Comparison of ENCODE assay signal across 8 cellular contexts in the genomic region with DNA sequence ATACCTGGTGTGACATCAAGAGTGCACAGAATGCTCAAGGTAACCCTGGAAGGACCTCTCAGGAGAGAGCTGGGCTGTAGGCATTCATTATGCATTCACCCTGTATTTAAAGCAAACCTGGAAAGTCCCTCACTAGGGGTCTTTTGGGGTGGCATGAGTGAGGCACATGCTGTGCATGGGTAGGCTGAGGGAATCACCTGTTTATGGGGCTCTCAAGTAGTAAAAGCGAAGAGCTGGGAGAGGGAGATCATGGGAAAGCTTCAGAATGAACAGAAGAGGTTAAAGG. TPM values are rescaled to one million over a fixed set of nuclear protein-coding genes. Genes with fewer than 3 reads are reported as not detected.
DNase-seq lines count a peak whose midpoint lies in the region; ATAC-seq and TF ChIP-seq lines count a peak whose summit lies in the region.

No MANE protein-coding gene starts in this region.

- no peaks in the 10 kb centered on the region for H3K9me2 ChIP-seq in HCT116 (ENCODE audit: insufficient read depth)

- H3K9ac ChIP-seq in HCT116 (ENCODE audit: low read length) = peak overlapping the region; percentile 91
- H3K9ac ChIP-seq in iPS-15b (ENCODE audit: low read depth, low read length) = no peak overlapping the region

- H3K4me3 ChIP-seq in HCT116 (replicated peaks in 1 of 2; ENCODE audit: low read depth in 1 of 2, low read length in 2 of 2) (peak overlapping the region; percentile 70 to 97), iPS-15b (ENCODE audit: low read depth, low read length) (peak overlapping the region; percentile 87), skin epidermis (peak overlapping the region; percentile 52 to 67 (median 61))

- no peak for TF ChIP-seq CTCF in HCT116 (IDR thresholded peaks at IDR 0.05 in 2 of 3, conservative IDR thresholded peaks at IDR 0.05 in 1 of 3; ENCODE audit: borderline replicate concordance in 1 of 3, insufficient read depth in 1 of 3, low read depth in 2 of 3, low read length in 2 of 3)

- H4K20me1 ChIP-seq in HCT116 (ENCODE audit: insufficient read depth) = no peaks in the 10 kb centered on the region

- H3K36me3 Mint-ChIP-seq in activated T-helper 1 cell treated with anti-CD3 and anti-CD28 coated beads, Interleukin-12 subunit alpha, Interleukin-12 subunit beta, Interleukin-2, Interleukin-4 antibody, amounts not matched to agents 30 ng/mL and 10 ng/mL and 1 ng/mL, durations not matched to agents 14 hours and 24 hours and 36 hours (ENCODE audit: low read depth) = peaks cover 2% of the 10 kb centered on the region

- DNase-seq in HCT116 (ENCODE audit: low read depth, low spot score) (no peak), NOMO-1 treated with DMSO at 0.1 percent for 48 hours (lab: John Stamatoyannopoulos, UW; ENCODE audit: unreplicated experiment) (no peak)
- no peak for DNase-seq in activated T-helper 1 cell treated with anti-CD3 and anti-CD28 coated beads, Interleukin-12 subunit alpha, Interleukin-12 subunit beta, Interleukin-2, Interleukin-4 antibody, amounts not matched to agents 30 ng/mL and 10 ng/mL and 1 ng/mL, durations not matched to agents 14 hours and 24 hours and 36 hours (ENCODE audit: low spot score)
- no peak for DNase-seq in activated effector memory CD4-positive, alpha-beta T cell treated with Interleukin-2 at 50 U/mL for 16 hours

- H3K4me2 ChIP-seq in HCT116 (ENCODE audit: low read length) = peak overlapping the region; percentile 99

- no peak for TF ChIP-seq RAD21 in HCT116 (IDR thresholded peaks at IDR 0.05; ENCODE audit: low read depth)

- RAD21 ChIA-PET in HCT116 (lab: Charles Lee; ENCODE audit: low non-redundant PET in 1 of 2, low total read pairs in 2 of 2, uncharacterized antibody in 2 of 2, unreplicated experiment in 2 of 2) = no interaction called here

- intact Hi-C loops in HCT116 (cut with micrococcal nuclease) = loop anchor here (2.0 kb wide), 1 partner anchor 34 kb away; no protein-coding TSS in a partner anchor
- intact Hi-C loops in activated T-helper 1 cell treated with anti-CD3 and anti-CD28 coated beads, Interleukin-12 subunit alpha, Interleukin-12 subunit beta, Interleukin-2, Interleukin-4 antibody, amounts not matched to agents 30 ng/mL and 10 ng/mL and 1 ng/mL, durations not matched to agents 14 hours and 24 hours and 36 hours (cut with micrococcal nuclease) = loop anchor here (5.0 kb wide), 2 partner anchors 36 to 39 kb away; no protein-coding TSS in a partner anchor

- H3K9me3 ChIP-seq in HCT116 (ENCODE audit: control insufficient read depth in 1 of 2, insufficient read depth in 1 of 2, low read depth in 1 of 2, low read length in 2 of 2) = no peaks in the 10 kb centered on the region
- no peaks in the 10 kb centered on the region for H3K9me3 ChIP-seq in iPS-15b (ENCODE audit: control insufficient read depth, insufficient read depth, low read length)

- peaks cover 49% of the 10 kb centered on the region for H3K27me3 Mint-ChIP-seq in activated T-helper 1 cell treated with anti-CD3 and anti-CD28 coated beads, Interleukin-12 subunit alpha, Interleukin-12 subunit beta, Interleukin-2, Interleukin-4 antibody, amounts not matched to agents 30 ng/mL and 10 ng/mL and 1 ng/mL, durations not matched to agents 14 hours and 24 hours and 36 hours (ENCODE audit: insufficient read depth)

- CTCF ChIA-PET in HCT116 (lab: Charles Lee) = interaction anchor here (1.2 to 3.5 kb wide), 3 partner anchors 37 to 45 kb away, joined by 3 to 13 read pairs (median 11); partner anchors contain the start of gene KRTCAP2

- ATAC-seq in HCT116 (no peak), GM18870 (IDR thresholded peaks at IDR 0.05; ENCODE audit: unreplicated experiment) (no peak), GM19395 (IDR thresholded peaks at IDR 0.05; ENCODE audit: unreplicated experiment) (no peak)

- peak overlapping the region; percentile 97 for H3K27ac ChIP-seq in HCT116 (ENCODE audit: low read depth, low read length)
- H3K27ac ChIP-seq in skin epidermis = peak overlapping the region; percentile 51 to 98 (median 91)

- no peak for TF ChIP-seq POLR2A in HCT116 (IDR thresholded peaks at IDR 0.05; ENCODE audit: borderline replicate concordance, extremely low read depth, insufficient read depth, insufficient read length)

- H3K27ac Mint-ChIP-seq in activated T-helper 1 cell treated with anti-CD3 and anti-CD28 coated beads, Interleukin-12 subunit alpha, Interleukin-12 subunit beta, Interleukin-2, Interleukin-4 antibody, amounts not matched to agents 30 ng/mL and 10 ng/mL and 1 ng/mL, durations not matched to agents 14 hours and 24 hours and 36 hours = no peak overlapping the region

- BruUV-seq in HCT116 (replicated peaks; lab: Mats Ljungman, UMichigan) = no TSS peak

- peak overlapping the region; percentile 67 for H3K4me3 Mint-ChIP-seq in activated T-helper 1 cell treated with anti-CD3 and anti-CD28 coated beads, Interleukin-12 subunit alpha, Interleukin-12 subunit beta, Interleukin-2, Interleukin-4 antibody, amounts not matched to agents 30 ng/mL and 10 ng/mL and 1 ng/mL, durations not matched to agents 14 hours and 24 hours and 36 hours

- H2AFZ ChIP-seq in HCT116 (ENCODE audit: low read depth, low read length, poor library complexity, severe bottlenecking) = no peak overlapping the region

- peaks cover 41% of the 10 kb centered on the region for H3K79me2 ChIP-seq in HCT116 (ENCODE audit: insufficient read depth, low read length)

- peaks cover 9 to 20% of the 10 kb centered on the region in 2 experiments; a peak in 3 of 4 replicates for H3K36me3 ChIP-seq in HCT116 (ENCODE audit: control insufficient read depth in 1 of 2, insufficient read depth in 2 of 2, low read length in 2 of 2)
- no peaks in the 10 kb centered on the region for H3K36me3 ChIP-seq in iPS-15b (ENCODE audit: control insufficient read depth, insufficient read depth, low read length)

- peaks cover 31 to 78% of the 10 kb centered on the region in 2 experiments for H3K4me1 ChIP-seq in HCT116 (ENCODE audit: control insufficient read depth in 1 of 2, insufficient read depth in 2 of 2, low read length in 2 of 2)
- peaks cover 32% of the 10 kb centered on the region for H3K4me1 ChIP-seq in iPS-15b (ENCODE audit: control insufficient read depth, insufficient read depth, low read length)

- H3K9me3 Mint-ChIP-seq in activated T-helper 1 cell treated with anti-CD3 and anti-CD28 coated beads, Interleukin-12 subunit alpha, Interleukin-12 subunit beta, Interleukin-2, Interleukin-4 antibody, amounts not matched to agents 30 ng/mL and 10 ng/mL and 1 ng/mL, durations not matched to agents 14 hours and 24 hours and 36 hours = no peaks in the 10 kb centered on the region

- H3K27me3 ChIP-seq in HCT116 (ENCODE audit: insufficient read depth, low read length) (no peaks in the 10 kb centered on the region), iPS-15b (ENCODE audit: control insufficient read depth, insufficient read depth, low read length) (peaks cover 68% of the 10 kb centered on the region)

- H3K4me1 Mint-ChIP-seq in activated T-helper 1 cell treated with anti-CD3 and anti-CD28 coated beads, Interleukin-12 subunit alpha, Interleukin-12 subunit beta, Interleukin-2, Interleukin-4 antibody, amounts not matched to agents 30 ng/mL and 10 ng/mL and 1 ng/mL, durations not matched to agents 14 hours and 24 hours and 36 hours (ENCODE audit: low read depth) = peaks cover 19% of the 10 kb centered on the region

- POLR2A ChIA-PET in HCT116 (lab: Charles Lee) = interaction anchor here (2.3 kb wide), 1 partner anchor 65 kb away, joined by 7 read pairs; no protein-coding TSS in a partner anchor

TF ChIP-seq in HCT116, 20 proteins besides CTCF, POLR2A, EP300 and RAD21 (continues in another document):
- TF ChIP-seq YY1 (IDR thresholded peaks at IDR 0.05; ENCODE audit: extremely low read depth, insufficient replicate concordance, low read depth, low read length) (no peak), ELF1 (IDR thresholded peaks at IDR 0.05; ENCODE audit: borderline replicate concordance, low read depth) (no peak)

RNA-seq across cellular contexts. Expression of gene EFNA1, which starts 0.7 kb away (rescaled TPM):
- 19.7 TPM for total RNA-seq in HCT116 (2021; ENCODE audit: unreplicated experiment)
- 31.3 and 39.6 TPM in 2 replicates for polyA plus RNA-seq in HCT116 (2012)
- not detected in 2 replicates for total RNA-seq in activated T-helper 1 cell treated with anti-CD3 and anti-CD28 coated beads, Interleukin-12 subunit alpha, Interleukin-12 subunit beta, Interleukin-2, Interleukin-4 antibody, amounts not matched to agents 30 ng/mL and 10 ng/mL and 1 ng/mL, durations not matched to agents 14 hours and 24 hours and 36 hours

RNA-seq across cellular contexts. Expression of gene SLC50A1, which starts 7.2 kb away (rescaled TPM):
- 49.9 TPM for total RNA-seq in HCT116 (2021; ENCODE audit: unreplicated experiment)
- polyA plus RNA-seq in HCT116 (2012) = 60.4 and 63.6 TPM in 2 replicates
- 45.7 and 47.7 TPM in 2 replicates for total RNA-seq in activated T-helper 1 cell treated with anti-CD3 and anti-CD28 coated beads, Interleukin-12 subunit alpha, Interleukin-12 subunit beta, Interleukin-2, Interleukin-4 antibody, amounts not matched to agents 30 ng/mL and 10 ng/mL and 1 ng/mL, durations not matched to agents 14 hours and 24 hours and 36 hours

RNA-seq across cellular contexts. Expression of gene DPM3, which starts 11.9 kb away (rescaled TPM):
- 113 TPM for total RNA-seq in HCT116 (2021; ENCODE audit: unreplicated experiment)
- 188 and 190 TPM in 2 replicates for polyA plus RNA-seq in HCT116 (2012)
- total RNA-seq in activated T-helper 1 cell treated with anti-CD3 and anti-CD28 coated beads, Interleukin-12 subunit alpha, Interleukin-12 subunit beta, Interleukin-2, Interleukin-4 antibody, amounts not matched to agents 30 ng/mL and 10 ng/mL and 1 ng/mL, durations not matched to agents 14 hours and 24 hours and 36 hours = 43.7 and 45.1 TPM in 2 replicates

RNA-seq across cellular contexts. Expression of gene KRTCAP2, which starts 44.7 kb away (rescaled TPM):
- total RNA-seq in HCT116 (2021; ENCODE audit: unreplicated experiment) = 143 TPM
- polyA plus RNA-seq in HCT116 (2012) = 289 and 294 TPM in 2 replicates
- total RNA-seq in activated T-helper 1 cell treated with anti-CD3 and anti-CD28 coated beads, Interleukin-12 subunit alpha, Interleukin-12 subunit beta, Interleukin-2, Interleukin-4 antibody, amounts not matched to agents 30 ng/mL and 10 ng/mL and 1 ng/mL, durations not matched to agents 14 hours and 24 hours and 36 hours = 230 and 238 TPM in 2 replicates

RNA-seq across cellular contexts. Expression of gene TRIM46, which starts 45.2 kb away (rescaled TPM):
- total RNA-seq in HCT116 (2021; ENCODE audit: unreplicated experiment) = 3.8 TPM
- polyA plus RNA-seq in HCT116 (2012) = 2.0 and 2.2 TPM in 2 replicates
- 10.2 and 12.6 TPM in 2 replicates for total RNA-seq in activated T-helper 1 cell treated with anti-CD3 and anti-CD28 coated beads, Interleukin-12 subunit alpha, Interleukin-12 subunit beta, Interleukin-2, Interleukin-4 antibody, amounts not matched to agents 30 ng/mL and 10 ng/mL and 1 ng/mL, durations not matched to agents 14 hours and 24 hours and 36 hours

Comparison
In these comparisons a context has a peak if more than half of its experiments do, and no peak if none do; other contexts are left out.
1. RNA of gene EFNA1, which starts 0.7 kb away (total RNA-seq): 19.7 TPM in HCT116 (single experiment); not detected in activated T-helper 1 cell treated with anti-CD3 and anti-CD28 coated beads, Interleukin-12 subunit alpha, Interleukin-12 subunit beta, Interleukin-2, Interleukin-4 antibody, amounts not matched to agents 30 ng/mL and 10 ng/mL and 1 ng/mL, durations not matched to agents 14 hours and 24 hours and 36 hours; every median in the first group is over 10 times any median in the second.
2. Peak in every context shown above with its lines, with median percentiles within 50 percentile points of each other: H3K4me3 ChIP-seq.